ENCODE assay signal across 13 cellular contexts in genomic region chr9:127437497-127438264, GRCh38. TPM values are rescaled to one million over a fixed set of nuclear protein-coding genes. Genes with fewer than 3 reads are reported as not detected.
DNase-seq lines count a peak whose midpoint lies in the region; TF ChIP-seq lines count a peak whose summit lies in the region.
"Had no signal": no experiment of that assay in that cellular context is flagged by ENCODE, and none has a peak within 500 bp of the region (broad histone marks: within the 10 kb centered on the region; RNA-seq: fewer than 3 reads in every experiment).

No MANE protein-coding gene starts in this region.

- in situ Hi-C loops in SK-MEL-5 (cut with HindIII; ENCODE audit: low pct_unique_long_range_greater_than_20kb, low sequenced_read_pairs) (no loop called here), brain microvascular endothelial cell (cut with HindIII; ENCODE audit: low pct_ligation_motif_present, low sequenced_read_pairs) (no loop called here)

- H3K36me3 ChIP-seq in brain microvascular endothelial cell (replicated peaks) = peaks cover 76% of the 10 kb centered on the region

- peak; percentile 37 for TF ChIP-seq CTCF in brain microvascular endothelial cell (IDR thresholded peaks at IDR 0.05; ENCODE audit: low read depth, low read length, missing control alignments)
- TF ChIP-seq CTCF in neural crest cell (conservative IDR thresholded peaks at IDR 0.05) = peak; percentile 24

- H3K27ac Mint-ChIP-seq in neural crest cell (ENCODE audit: unreplicated experiment) = no peak overlapping the region

- H3K4me3 Mint-ChIP-seq in neural crest cell = no peak overlapping the region

- DNase-seq in ELR (ENCODE audit: low read depth) (peak; percentile 23), SK-MEL-5 (ENCODE audit: low read depth, low spot score) (peak; percentile 14), brain microvascular endothelial cell (no peak), neural crest cell (ENCODE audit: low read depth, low spot score) (no peak), D341Med (ENCODE audit: low spot score) (no peak), A172 (ENCODE audit: low spot score) (no peak), COR-L47 (lab: John Stamatoyannopoulos, UW) (no peak)
- DNase-seq: activated CD4-positive, alpha-beta T cell treated with anti-CD3 and anti-CD28 coated beads for 4 hours; DMS 273 treated with DMSO at 0.1 percent for 48 hours; effector CD8-positive, alpha-beta T cell; kidney glomerular epithelial cell; right lobe of liver had no signal

- H3K27me3 ChIP-seq in brain microvascular endothelial cell (replicated peaks) = no peaks in the 10 kb centered on the region
- H3K27me3 ChIP-seq: right lobe of liver, suprapubic skin had no signal

- H3K4me3 ChIP-seq in brain microvascular endothelial cell (ENCODE audit: low read depth, low read length) = no peak overlapping the region
- H3K4me3 ChIP-seq: right lobe of liver, suprapubic skin had no signal

- H3K4me1 Mint-ChIP-seq in neural crest cell = no peaks in the 10 kb centered on the region

- H3K27ac ChIP-seq in brain microvascular endothelial cell = no peak overlapping the region
- H3K27ac ChIP-seq: right lobe of liver, suprapubic skin had no signal

- H3K9me3 Mint-ChIP-seq in neural crest cell = no peaks in the 10 kb centered on the region

- H3K36me3 Mint-ChIP-seq in neural crest cell (ENCODE audit: low read depth) = peaks cover 31% of the 10 kb centered on the region

- no peaks in the 10 kb centered on the region for H3K27me3 Mint-ChIP-seq in neural crest cell (ENCODE audit: low read depth)

RNA-seq across cellular contexts. Expression of gene ZNF79, which starts 13.5 kb away (rescaled TPM):
- 13.3 and 14.0 TPM in 2 replicates for total RNA-seq in SK-MEL-5 (2014; rRNA removed; shearing (Covaris generic))
- polyA plus RNA-seq in SK-MEL-5 (2015; cell fraction: cytosol; rRNA removed) = 9.7 and 10.2 TPM in 2 replicates
- 22.6 and 28.9 TPM in 2 replicates for polyA plus RNA-seq in SK-MEL-5 (2015; cell fraction: nucleus; rRNA removed)
- total RNA-seq in neural crest cell = 13.2 TPM in 2 replicates
- total RNA-seq in A172 (2014; rRNA removed; shearing (Covaris generic)) = 11.5 and 13.3 TPM in 2 replicates

RNA-seq across cellular contexts. Expression of gene RPL12, which starts 13.5 kb away (rescaled TPM):
- 2,311 and 2,500 TPM in 2 replicates for total RNA-seq in SK-MEL-5 (2014; rRNA removed; shearing (Covaris generic))
- 2,101 and 2,675 TPM in 2 replicates for polyA plus RNA-seq in SK-MEL-5 (2015; cell fraction: cytosol; rRNA removed)
- polyA plus RNA-seq in SK-MEL-5 (2015; cell fraction: nucleus; rRNA removed) = 555 and 591 TPM in 2 replicates
- total RNA-seq in neural crest cell = 1,131 and 1,237 TPM in 2 replicates
- total RNA-seq in A172 (2014; rRNA removed; shearing (Covaris generic)) = 1,716 and 1,722 TPM in 2 replicates

RNA-seq across cellular contexts. Expression of gene LRSAM1, which starts 13.6 kb away (rescaled TPM):
- total RNA-seq in SK-MEL-5 (2014; rRNA removed; shearing (Covaris generic)) = 6.4 and 9.8 TPM in 2 replicates
- polyA plus RNA-seq in SK-MEL-5 (2015; cell fraction: cytosol; rRNA removed) = 22.5 and 23.5 TPM in 2 replicates
- polyA plus RNA-seq in SK-MEL-5 (2015; cell fraction: nucleus; rRNA removed) = 30.4 and 66.7 TPM in 2 replicates
- total RNA-seq in neural crest cell = 17.3 and 21.5 TPM in 2 replicates
- 8.5 and 9.6 TPM in 2 replicates for total RNA-seq in A172 (2014; rRNA removed; shearing (Covaris generic))

RNA-seq across cellular contexts. Expression of gene SLC2A8, which starts 40.7 kb away (rescaled TPM):
- total RNA-seq in SK-MEL-5 (2014; rRNA removed; shearing (Covaris generic)) = 4.4 and 10.3 TPM in 2 replicates
- polyA plus RNA-seq in SK-MEL-5 (2015; cell fraction: cytosol; rRNA removed) = 8.4 and 8.5 TPM in 2 replicates
- 30.3 and 30.8 TPM in 2 replicates for polyA plus RNA-seq in SK-MEL-5 (2015; cell fraction: nucleus; rRNA removed)
- 31.0 and 37.2 TPM in 2 replicates for total RNA-seq in neural crest cell
- 13.8 and 24.1 TPM in 2 replicates for total RNA-seq in A172 (2014; rRNA removed; shearing (Covaris generic))

Comparison
In these comparisons a context has a peak if more than half of its experiments do, and no peak if none do; other contexts are left out.
1. DNase-seq: peak in ELR (single experiment) and SK-MEL-5 (single experiment); none in brain microvascular endothelial cell (single experiment), neural crest cell (single experiment), D341Med (single experiment), A172 (single experiment) and COR-L47 (single experiment).